In genomic region chr22:20904008-20904979, GRCh38 we compare ENCODE assay signal across 1 cellular context.
TF ChIP-seq lines count a peak whose summit lies in the region.

No MANE protein-coding gene starts in this region.

TF ChIP-seq in HepG2, 621 proteins besides CTCF, POLR2A, EP300 and RAD21 (continued from another document):
- no peak for TF ChIP-seq ZBTB49 (CRISPR knock-in tag; IDR thresholded peaks at IDR 0.05; ENCODE audit: borderline replicate concordance)
